Comparison of ENCODE assay signal across 23 cellular contexts in the genomic region with DNA sequence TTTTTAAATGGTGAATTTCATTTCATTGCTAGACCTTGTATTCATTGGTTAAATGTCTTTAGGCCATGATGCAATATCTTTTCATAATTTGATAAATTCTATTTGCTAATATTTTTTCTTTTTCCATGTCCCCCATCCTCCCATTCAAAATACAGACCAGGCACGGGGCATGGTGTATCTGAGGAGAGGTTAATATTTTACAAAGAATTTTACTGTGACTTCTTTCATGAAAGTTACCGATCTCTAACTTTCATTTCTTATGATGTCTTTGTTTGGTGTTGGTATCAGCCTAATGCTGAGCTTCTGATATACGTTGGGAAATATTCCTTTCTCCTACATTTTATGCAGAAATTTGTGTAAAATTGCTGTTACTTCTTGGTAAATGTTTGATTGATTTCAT.
"Had no signal": no experiment of that assay in that cellular context is flagged by ENCODE, and none has a peak within 500 bp of the region (broad histone marks: within the 10 kb centered on the region; RNA-seq: fewer than 3 reads in every experiment).

No MANE protein-coding gene starts in this region.

- DNase-seq: Karpas-422, KG1, MG63, NCI-H1092, NCI-H1105 treated with DMSO at 0.1 percent for 48 hours, NCI-H1436, NCI-H187, NCI-H2029, NCI-H2081 treated with DMSO at 0.1 percent for 48 hours, NCI-H2171, NCI-H226, NCI-H446, NCI-H510A, NCI-H524 treated with DMSO at 0.1 percent for 48 hours, NCI-H69, NCI-H774, PC-3, Peyer's patch, RPMI8226, SHP77, SK-N-SH, SW 1271, T-cell had no signal

- H3K4me1 ChIP-seq: Peyer's patch had no signal

- H3K4me3 Mint-ChIP-seq: T-cell had no signal

- ATAC-seq: PC-3, T-cell had no signal

- H3K9me3 Mint-ChIP-seq: T-cell had no signal

- H3K27me3 Mint-ChIP-seq: T-cell had no signal

- H3K27ac ChIP-seq: Peyer's patch had no signal

- H3K4me2 ChIP-seq: SK-N-SH had no signal

- H3K9me3 ChIP-seq: MG63, Peyer's patch had no signal

- H3K36me3 ChIP-seq: MG63, Peyer's patch had no signal

- H3K27ac Mint-ChIP-seq: T-cell had no signal

- H3K27me3 ChIP-seq: MG63, Peyer's patch had no signal

- H3K9ac ChIP-seq: SK-N-SH had no signal

- H3K36me3 Mint-ChIP-seq: T-cell had no signal

- H3K4me1 Mint-ChIP-seq: T-cell had no signal

- H3K4me3 ChIP-seq: MG63, Peyer's patch had no signal
